ENCODE assay signal across 16 cellular contexts in genomic region chr11:128327274-128327673, GRCh38.
DNase-seq lines count a peak whose midpoint lies in the region; ATAC-seq and TF ChIP-seq lines count a peak whose summit lies in the region.
"Had no signal": no experiment of that assay in that cellular context is flagged by ENCODE, and none has a peak within 500 bp of the region (broad histone marks: within the 10 kb centered on the region; RNA-seq: fewer than 3 reads in every experiment).

No MANE protein-coding gene starts in this region.

- no peaks in the 10 kb centered on the region for H3K9me3 ChIP-seq in trophoblast cell (ENCODE audit: insufficient read depth, low read depth, low read length)
- no peaks in the 10 kb centered on the region for H3K9me3 ChIP-seq in Peyer's patch
- H3K9me3 ChIP-seq: BE2C, psoas muscle had no signal

- no peak overlapping the region for H2AFZ ChIP-seq in trophoblast cell (ENCODE audit: insufficient read depth, low read length, poor library complexity)

- no peak for DNase-seq in activated T-cell treated with anti-CD3 and anti-CD28 coated beads, Interleukin-2, amount 50 U/mL, for 24 hours
- no peak for DNase-seq in activated T-cell treated with anti-CD3 and anti-CD28 coated beads, Interleukin-2, amount 50 U/mL, for 1 hour
- DNase-seq in NCI-H146 (lab: John Stamatoyannopoulos, UW), result peak; percentile 32
- no peak for DNase-seq in activated naive CD8-positive, alpha-beta T cell treated with anti-CD3 and anti-CD28 coated beads for 36 hours
- DNase-seq in trophoblast cell, result no peak
- no peak for DNase-seq in kidney glomerular epithelial cell (lab: John Stamatoyannopoulos, UW)
- DNase-seq in left cardiac atrium, result no peak
- DNase-seq in Peyer's patch, result no peak
- DNase-seq: BE2C, cerebellar nuclear complex, glutamatergic neuron, NCI-H2107, NCI-H446, OCI-M1, psoas muscle had no signal

- H3K4me2 ChIP-seq in trophoblast cell (ENCODE audit: low read length), result no peak overlapping the region

- H3K27ac Mint-ChIP-seq in activated T-cell treated with anti-CD3 and anti-CD28 coated beads, Interleukin-2, amount 50 U/mL, for 24 hours, result peak overlapping the region; percentile 94
- peak overlapping the region; percentile 95 for H3K27ac Mint-ChIP-seq in activated naive CD8-positive, alpha-beta T cell treated with anti-CD3 and anti-CD28 coated beads for 36 hours

- H4K12ac ChIP-seq in trophoblast cell (ENCODE audit: low read depth, low read length), result no peak overlapping the region

- no peak for ATAC-seq in left cardiac atrium
- ATAC-seq: K562, psoas muscle had no signal

- no peak for TF ChIP-seq CTCF in Peyer's patch (IDR thresholded peaks at IDR 0.05)

- peaks cover 92% of the 10 kb centered on the region for H3K4me1 Mint-ChIP-seq in activated T-cell treated with anti-CD3 and anti-CD28 coated beads, Interleukin-2, amount 50 U/mL, for 24 hours (ENCODE audit: low read depth)
- H3K4me1 Mint-ChIP-seq in activated naive CD8-positive, alpha-beta T cell treated with anti-CD3 and anti-CD28 coated beads for 36 hours, result peaks cover 91% of the 10 kb centered on the region

- intact Hi-C loops in left cardiac atrium (cut with DNase I), result no loop called here

- H3K27ac ChIP-seq in trophoblast cell (ENCODE audit: low read depth, low read length), result no peak overlapping the region
- peak overlapping the region in 1 of 4 donors; percentile 38 for H3K27ac ChIP-seq in Peyer's patch
- H3K27ac ChIP-seq: psoas muscle had no signal

- H3K36me3 Mint-ChIP-seq in activated T-cell treated with anti-CD3 and anti-CD28 coated beads, Interleukin-2, amount 50 U/mL, for 24 hours (ENCODE audit: low read depth), result peaks cover 6% of the 10 kb centered on the region
- peaks cover 16% of the 10 kb centered on the region for H3K36me3 Mint-ChIP-seq in activated naive CD8-positive, alpha-beta T cell treated with anti-CD3 and anti-CD28 coated beads for 36 hours

- H2AK5ac ChIP-seq in trophoblast cell (ENCODE audit: low read length), result no peak overlapping the region

- no CpG with 5 or more reads among the region's 4 CpGs for WGBS in trophoblast cell (ENCODE audit: extremely low coverage, insufficient coverage, insufficient read length)

- no peak overlapping the region for H4K8ac ChIP-seq in trophoblast cell (ENCODE audit: low read depth, low read length)

- H3K4me1 ChIP-seq in trophoblast cell (ENCODE audit: control insufficient read depth in 1 of 2, insufficient read depth in 2 of 2, low read length in 2 of 2) (peaks cover 19 to 21% of the 10 kb centered on the region in 2 experiments), Peyer's patch (peaks cover 0 to 4% (median 0%) of the 10 kb centered on the region in 4 donors)
- H3K4me1 ChIP-seq: psoas muscle had no signal

- H3K4me3 ChIP-seq in trophoblast cell (ENCODE audit: low read depth, low read length) (no peak overlapping the region), Peyer's patch (no peak overlapping the region)
- H3K4me3 ChIP-seq: K562, psoas muscle had no signal

- no peak for TF ChIP-seq POLR2A in Peyer's patch (IDR thresholded peaks at IDR 0.05)

- peaks cover 21% of the 10 kb centered on the region for H3K79me1 ChIP-seq in trophoblast cell (ENCODE audit: low read length)

- no peak overlapping the region for H3K14ac ChIP-seq in trophoblast cell (ENCODE audit: low read length)

- H3K23ac ChIP-seq in trophoblast cell (ENCODE audit: low read length), result no peak overlapping the region

- H2BK5ac ChIP-seq in trophoblast cell (ENCODE audit: low read depth, low read length, poor library complexity), result no peak overlapping the region

- peak overlapping the region; percentile 30 for H3K4me3 Mint-ChIP-seq in activated T-cell treated with anti-CD3 and anti-CD28 coated beads, Interleukin-2, amount 50 U/mL, for 24 hours
- peak overlapping the region; percentile 26 for H3K4me3 Mint-ChIP-seq in activated naive CD8-positive, alpha-beta T cell treated with anti-CD3 and anti-CD28 coated beads for 36 hours

- H3K4ac ChIP-seq in trophoblast cell (ENCODE audit: low read depth, low read length), result no peak overlapping the region

- no peak overlapping the region for H4K91ac ChIP-seq in trophoblast cell (ENCODE audit: low read depth, low read length)

- H2BK12ac ChIP-seq in trophoblast cell (ENCODE audit: low read length), result peak overlapping the region; percentile 6

- no peak overlapping the region for H3K9ac ChIP-seq in trophoblast cell (ENCODE audit: low read length)

- H3K9me3 Mint-ChIP-seq in activated T-cell treated with anti-CD3 and anti-CD28 coated beads, Interleukin-2, amount 50 U/mL, for 24 hours, result no peaks in the 10 kb centered on the region
- H3K9me3 Mint-ChIP-seq in activated naive CD8-positive, alpha-beta T cell treated with anti-CD3 and anti-CD28 coated beads for 36 hours, result no peaks in the 10 kb centered on the region

- no peak overlapping the region for H3K18ac ChIP-seq in trophoblast cell (ENCODE audit: low read length)

- H2BK120ac ChIP-seq in trophoblast cell (ENCODE audit: insufficient read depth, low read length, poor library complexity), result no peak overlapping the region

- H3K36me3 ChIP-seq in trophoblast cell (ENCODE audit: control insufficient read depth in 1 of 2, insufficient read depth in 2 of 2, low read length in 2 of 2), result no peaks in the 10 kb centered on the region
- no peaks in the 10 kb centered on the region for H3K36me3 ChIP-seq in Peyer's patch
- H3K36me3 ChIP-seq: BE2C had no signal

- no peaks in the 10 kb centered on the region for H3K27me3 Mint-ChIP-seq in activated T-cell treated with anti-CD3 and anti-CD28 coated beads, Interleukin-2, amount 50 U/mL, for 24 hours
- no peaks in the 10 kb centered on the region for H3K27me3 Mint-ChIP-seq in activated naive CD8-positive, alpha-beta T cell treated with anti-CD3 and anti-CD28 coated beads for 36 hours

- no peaks in the 10 kb centered on the region for H3K27me3 ChIP-seq in trophoblast cell (ENCODE audit: insufficient read depth, low read length)
- no peaks in the 10 kb centered on the region for H3K27me3 ChIP-seq in Peyer's patch
- H3K27me3 ChIP-seq: BE2C had no signal

- H3K79me2 ChIP-seq in trophoblast cell (ENCODE audit: control insufficient read depth, insufficient read depth, low read length, poor library complexity), result no peaks in the 10 kb centered on the region
